Comparison of ENCODE assay signal across 8 cellular contexts in genomic region chr14:102592969-102593840, GRCh38. TPM values are rescaled to one million over a fixed set of nuclear protein-coding genes. Genes with fewer than 3 reads are reported as not detected.
A peak's percentile ranks its signal among the peaks of the same experiment; 100 is the strongest.
DNase-seq lines count a peak whose midpoint lies in the region; ATAC-seq and TF ChIP-seq lines count a peak whose summit lies in the region.

No MANE protein-coding gene starts in this region.

- peak overlapping the region; percentile 72 for H3K27ac ChIP-seq in DND-41 (ENCODE audit: low read length)
- H3K27ac ChIP-seq in dorsolateral prefrontal cortex, result peak overlapping the region; percentile 15 to 99 (median 94)

- CTCF ChIA-PET in activated CD4-positive, alpha-beta T cell treated with anti-CD3 and anti-CD28 coated beads, Interleukin-2, amount 10 ng/mL, durations not matched to agents 7 days and 5 days (lab: Charles Lee), result interaction anchor here (0.9 to 2.6 kb wide), 8 partner anchors 11 to 132 kb away, joined by 3 to 11 read pairs (median 8); no protein-coding TSS in a partner anchor

- H3K27ac Mint-ChIP-seq in activated CD4-positive, alpha-beta T cell treated with anti-CD3 and anti-CD28 coated beads, Interleukin-2, amount 10 ng/mL, durations not matched to agents 7 days and 5 days, result peak overlapping the region; percentile 86

- H3K9me3 Mint-ChIP-seq in activated CD4-positive, alpha-beta T cell treated with anti-CD3 and anti-CD28 coated beads, Interleukin-2, amount 10 ng/mL, durations not matched to agents 7 days and 5 days, result no peaks in the 10 kb centered on the region

- intact Hi-C loops in dorsolateral prefrontal cortex (cut with DNase I), result loop anchor here (5.0 to 10.0 kb wide), 8 partner anchors 71 to 828 kb away; partner anchors contain the start of genes CINP (in 2 of the 2), TECPR2 (in 2 of the 2), TRAF3 (in 2 of the 2) and CDC42BPB (in 1 of the 2)

- peaks cover 22% of the 10 kb centered on the region for H4K20me1 ChIP-seq in DND-41 (ENCODE audit: insufficient read depth, low read length)

- TF ChIP-seq CTCF in DND-41 (IDR thresholded peaks at IDR 0.05; ENCODE audit: borderline replicate concordance, extremely low read depth, low read length, poor library complexity, severe bottlenecking) (peak; percentile 47), dorsolateral prefrontal cortex (IDR thresholded peaks at IDR 0.05 in 54 of 56, conservative IDR thresholded peaks at IDR 0.05 in 2 of 56; ENCODE audit: low read depth in 1 of 56, partially characterized antibody in 56 of 56) (peak in 27 of 56 donors; percentile 5 to 37 (median 22))

- no peaks in the 10 kb centered on the region for H3K9me3 ChIP-seq in DND-41 (ENCODE audit: insufficient read depth, low read length, severe bottlenecking)

- H3K27me3 Mint-ChIP-seq in activated CD4-positive, alpha-beta T cell treated with anti-CD3 and anti-CD28 coated beads, Interleukin-2, amount 10 ng/mL, durations not matched to agents 7 days and 5 days, result peaks cover 2% of the 10 kb centered on the region

- H3K4me1 Mint-ChIP-seq in activated CD4-positive, alpha-beta T cell treated with anti-CD3 and anti-CD28 coated beads, Interleukin-2, amount 10 ng/mL, durations not matched to agents 7 days and 5 days, result peaks cover 25% of the 10 kb centered on the region

- peak overlapping the region; percentile 94 for H3K4me2 ChIP-seq in DND-41 (ENCODE audit: insufficient read depth, low read length)

- H3K36me3 Mint-ChIP-seq in activated CD4-positive, alpha-beta T cell treated with anti-CD3 and anti-CD28 coated beads, Interleukin-2, amount 10 ng/mL, durations not matched to agents 7 days and 5 days (ENCODE audit: low read depth), result peaks cover 5% of the 10 kb centered on the region

- H3K9ac ChIP-seq in DND-41 (ENCODE audit: low read depth, low read length), result peak overlapping the region; percentile 70

- peak overlapping the region; percentile 72 to 82 for H3K4me3 ChIP-seq in DND-41 (ENCODE audit: low read depth in 1 of 2, low read length in 2 of 2)
- H3K4me3 ChIP-seq in dorsolateral prefrontal cortex, result peak overlapping the region; percentile 64 to 98 (median 89)

- H3K4me1 ChIP-seq in DND-41 (ENCODE audit: insufficient read depth, low read length), result peaks cover 33% of the 10 kb centered on the region

- DNase-seq in DND-41, result peak; percentile 55
- DNase-seq in LHCN-M2 (ENCODE audit: low read depth), result peak; percentile 37
- peak; percentile 67 for DNase-seq in activated CD4-positive, alpha-beta T cell treated with anti-CD3 and anti-CD28 coated beads, Interleukin-2, amount 10 ng/mL, durations not matched to agents 7 days and 5 days
- DNase-seq in dorsolateral prefrontal cortex, result peak in 7 of 10 donors; percentile 16 to 61 (median 42)
- peak; percentile 57 to 64 for DNase-seq in lung microvascular endothelial cell (ENCODE audit: low read depth in 2 of 2)
- peak; percentile 26 for DNase-seq in stimulated activated CD8-positive, alpha-beta memory T cell treated with anti-CD3 and anti-CD28 coated beads, Interleukin-12 subunit alpha, Interleukin-12 subunit beta, amount 100 ng/mL, for 1 hour (ENCODE audit: low read depth)
- DNase-seq in NCI-H187 treated with DMSO at 0.1 percent for 48 hours (lab: John Stamatoyannopoulos, UW), result no peak

- POLR2A ChIA-PET in activated CD4-positive, alpha-beta T cell treated with anti-CD3 and anti-CD28 coated beads, Interleukin-2, amount 10 ng/mL, durations not matched to agents 7 days and 5 days (lab: Charles Lee), result no interaction called here

- peak overlapping the region; percentile 69 for H2AFZ ChIP-seq in DND-41 (ENCODE audit: low read depth, low read length)

- H3K4me3 Mint-ChIP-seq in activated CD4-positive, alpha-beta T cell treated with anti-CD3 and anti-CD28 coated beads, Interleukin-2, amount 10 ng/mL, durations not matched to agents 7 days and 5 days, result peak overlapping the region; percentile 76

- ATAC-seq in DND-41 (ENCODE audit: insufficient read depth, low read depth) (peak; percentile 16), GM21529 (IDR thresholded peaks at IDR 0.05; ENCODE audit: unreplicated experiment) (peak; percentile 22)

- peaks cover 5% of the 10 kb centered on the region; the same call in 1 of the 2 replicates for H3K36me3 ChIP-seq in DND-41 (ENCODE audit: insufficient read depth, low read length)

- peaks cover 53% of the 10 kb centered on the region for H3K79me2 ChIP-seq in DND-41 (ENCODE audit: insufficient read depth, low read length)

- H3K27me3 ChIP-seq in DND-41 (ENCODE audit: insufficient read depth, low read length, poor library complexity) (no peaks in the 10 kb centered on the region), dorsolateral prefrontal cortex (no peaks in the 10 kb centered on the region)

RNA-seq across cellular contexts. Expression of gene RCOR1, which starts 0.8 kb away (rescaled TPM):
- total RNA-seq in LHCN-M2 (2014; rRNA removed) (14.1 and 18.7 TPM in 2 replicates), dorsolateral prefrontal cortex (10 to 100 TPM in 114 of 120 experiments, 1 to 10 TPM in 6; 8.6 to 24.0 (median 13.3) TPM), lung microvascular endothelial cell (7.6 and 8.1 TPM in 2 replicates)
- 8.5 TPM for polyA plus RNA-seq in LHCN-M2 (2012)
- total RNA-seq in activated CD4-positive, alpha-beta T cell treated with anti-CD3 and anti-CD28 coated beads, Interleukin-2, amount 10 ng/mL, durations not matched to agents 7 days and 5 days, result 10 to 100 TPM; 21.7 to 23.7 TPM
